ENCODE assay signal across 1 cellular context in genomic region chr16:30699615-30700099, GRCh38.
TF ChIP-seq lines count a peak whose summit lies in the region.

No MANE protein-coding gene starts in this region.

TF ChIP-seq in GM12878, 131 proteins besides CTCF, POLR2A, EP300 and RAD21:
- TF ChIP-seq IRF4 (IDR thresholded peaks at IDR 0.05; ENCODE audit: low read depth, low read length) (no peak), WRNIP1 (IDR thresholded peaks at IDR 0.05; ENCODE audit: borderline replicate concordance, low read depth, low read length) (0 out of 2 replicates have a peak, but pooled peaks have one; percentile 86), ZNF217 (IDR thresholded peaks at IDR 0.05) (no peak)
